ENCODE assay signal across 16 cellular contexts in the genomic region with DNA sequence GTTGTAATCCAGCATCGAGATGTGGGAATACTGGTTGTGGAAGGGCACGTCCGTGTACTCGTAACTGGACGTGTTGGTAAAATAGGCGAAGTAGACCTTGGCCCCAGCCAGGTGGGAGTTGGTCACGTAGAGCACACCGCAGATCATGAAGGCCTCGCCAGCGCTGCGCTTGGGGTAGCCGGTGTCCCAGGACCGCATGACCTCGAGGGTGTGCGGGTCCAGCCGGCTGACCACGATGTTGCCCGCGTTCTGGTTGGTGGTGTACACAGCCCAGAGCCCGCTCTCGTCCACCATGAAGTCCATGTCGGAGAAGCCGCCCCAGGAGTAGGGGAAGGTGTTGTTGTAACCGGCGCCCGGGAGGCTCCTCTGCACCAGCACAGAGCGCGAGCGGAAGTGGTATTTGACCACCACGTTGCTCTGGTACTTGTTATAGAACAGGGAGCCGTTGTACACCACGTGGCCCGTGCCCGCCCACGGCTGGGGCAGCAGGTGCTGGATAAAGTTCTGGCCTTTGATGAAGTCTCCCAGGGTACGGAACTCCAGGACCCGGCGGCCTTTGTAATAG. TPM values are rescaled to one million over a fixed set of nuclear protein-coding genes. Genes with fewer than 3 reads are reported as not detected.
DNase-seq lines count a peak whose midpoint lies in the region; ATAC-seq, FAIRE-seq and TF ChIP-seq lines count a peak whose summit lies in the region.
"Had no signal": no experiment of that assay in that cellular context is flagged by ENCODE, and none has a peak within 500 bp of the region (broad histone marks: within the 10 kb centered on the region; RNA-seq: fewer than 3 reads in every experiment).

No MANE protein-coding gene starts in this region.

- in situ Hi-C loops in K562 (cut with MboI): no loop called here

- H3K36me3 ChIP-seq in K562 (ENCODE audit: control insufficient read depth, insufficient read depth, low read length): no peaks in the 10 kb centered on the region; the same call in 2 of the 3 replicates
- no peaks in the 10 kb centered on the region for H3K36me3 ChIP-seq in prostate gland

- TF ChIP-seq POLR2A in K562 (conservative IDR thresholded peaks at IDR 0.05) (no peak), prostate gland (IDR thresholded peaks at IDR 0.05) (no peak)

- peaks cover 76% of the 10 kb centered on the region for H3K4me1 Mint-ChIP-seq in CD4-positive, alpha-beta T cell (ENCODE audit: low read depth)
- H3K4me1 Mint-ChIP-seq in nephron progenitor cell: peaks cover 57% of the 10 kb centered on the region

- peaks cover 65% of the 10 kb centered on the region for H3K36me3 Mint-ChIP-seq in CD4-positive, alpha-beta T cell (ENCODE audit: low read depth)
- peaks cover 35% of the 10 kb centered on the region for H3K36me3 Mint-ChIP-seq in nephron progenitor cell (ENCODE audit: low read depth)

- no peak for TF ChIP-seq EP300 in K562 (IDR thresholded peaks at IDR 0.05; ENCODE audit: low read length)

- CTCF ChIA-PET in CD4-positive, alpha-beta T cell (lab: Charles Lee): no interaction called here
- CTCF ChIA-PET in K562 (lab: Yijun Ruan, JAX; ENCODE audit: low intra/inter-chr PET ratio): no interaction called here

- FAIRE-seq in HTR-8/SVneo (lab: Jason Lieb, UNC) (peak; percentile 36), K562 (lab: Jason Lieb, UNC) (no peak)

- H3K4me2 ChIP-seq in K562 (ENCODE audit: insufficient read depth, low read length): no peak overlapping the region
- H3K4me2 ChIP-seq: SK-N-SH had no signal

- no peaks in the 10 kb centered on the region for H3K27me3 ChIP-seq in CD4-positive, alpha-beta T cell (ENCODE audit: control insufficient read depth, insufficient read depth, low read length)
- H3K27me3 ChIP-seq in K562 (ENCODE audit: control insufficient read depth in 2 of 2, insufficient read depth in 2 of 2, low read length in 2 of 2): no peaks in the 10 kb centered on the region
- H3K27me3 ChIP-seq in prostate gland (replicated peaks; ENCODE audit: insufficient read depth): no peaks in the 10 kb centered on the region
- H3K27me3 ChIP-seq: Peyer's patch had no signal

- intact Hi-C loops in CD4-positive, alpha-beta T cell (cut with DNase I, micrococcal nuclease): loop anchor here in 1 of 2 experiments (5.0 to 10.0 kb wide), 2 partner anchors 148 to 370 kb away; no protein-coding TSS in a partner anchor
- intact Hi-C loops in K562 (cut with micrococcal nuclease): no loop called here
- intact Hi-C loops in prostate gland (cut with DNase I): no loop called here

- no peak for TF ChIP-seq CTCF in CD4-positive, alpha-beta T cell (IDR thresholded peaks at IDR 0.05)
- TF ChIP-seq CTCF in K562 (IDR thresholded peaks at IDR 0.05 in 2 of 3, conservative IDR thresholded peaks at IDR 0.05 in 1 of 3; ENCODE audit: insufficient read depth in 2 of 3, low read depth in 1 of 3, low read length in 3 of 3): no peak
- TF ChIP-seq CTCF in nephron progenitor cell (IDR thresholded peaks at IDR 0.05): no peak
- TF ChIP-seq CTCF in prostate gland (IDR thresholded peaks at IDR 0.05): no peak

- H3K9me3 ChIP-seq in CD4-positive, alpha-beta T cell (ENCODE audit: control insufficient read depth, low read length): no peaks in the 10 kb centered on the region
- H3K9me3 ChIP-seq in K562 (replicated peaks; ENCODE audit: control insufficient read depth, insufficient read depth, low read depth, low read length) (no peaks in the 10 kb centered on the region), prostate gland (no peaks in the 10 kb centered on the region)
- H3K9me3 ChIP-seq: Caco-2, Peyer's patch, SK-N-SH had no signal

- H3K4me1 ChIP-seq in K562 (replicated peaks in 1 of 2; ENCODE audit: control insufficient read depth in 2 of 2, insufficient read depth in 2 of 2, low read length in 2 of 2) (peaks cover 12 to 27% of the 10 kb centered on the region in 2 experiments; a peak in 4 of 5 replicates), prostate gland (replicated peaks) (no peaks in the 10 kb centered on the region)
- H3K4me1 ChIP-seq: Caco-2, Peyer's patch had no signal

- H3K4me3 ChIP-seq in K562 (no peak overlapping the region), prostate gland (no peak overlapping the region)
- H3K4me3 ChIP-seq: Peyer's patch had no signal

- POLR2A ChIA-PET in CD4-positive, alpha-beta T cell (lab: Charles Lee): no interaction called here
- POLR2A ChIA-PET in K562 (lab: Yijun Ruan, JAX): no interaction called here

- no peaks in the 10 kb centered on the region for H3K9me1 ChIP-seq in K562 (ENCODE audit: control insufficient read depth, insufficient read depth, low read length)

- no peaks in the 10 kb centered on the region for H3K79me2 ChIP-seq in K562 (ENCODE audit: control insufficient read depth, insufficient read depth, low read length)

- no peak overlapping the region for H3K27ac ChIP-seq in CD4-positive, alpha-beta T cell (ENCODE audit: low read depth, low read length)
- H3K27ac ChIP-seq in K562 (ENCODE audit: extremely low read depth, low read depth, low read length) (no peak overlapping the region), prostate gland (no peak overlapping the region)
- H3K27ac ChIP-seq: Peyer's patch had no signal

- no peak overlapping the region for H2AFZ ChIP-seq in K562 (ENCODE audit: low read depth, low read length)

- TF ChIP-seq RAD21 in K562 (CRISPR knock-in tag; conservative IDR thresholded peaks at IDR 0.05 in 1 of 2, IDR thresholded peaks at IDR 0.05 in 1 of 2): no peak

- peaks cover 4% of the 10 kb centered on the region; the same call in 1 of the 2 replicates for H4K20me1 ChIP-seq in K562 (replicated peaks; ENCODE audit: control insufficient read depth, insufficient read depth, low read length)

- no peak for DNase-seq in CD4-positive, alpha-beta T cell
- DNase-seq in HTR-8/SVneo (ENCODE audit: insufficient read length, low spot score) (no peak), K562 (ENCODE audit: extremely low read depth in 1 of 4, low spot score in 3 of 4) (no peak), nephron progenitor cell (no peak), AG20443 (ENCODE audit: low spot score) (no peak), prostate gland (ENCODE audit: low spot score) (no peak)
- DNase-seq: Caco-2, GDM1, HCEC 1CT, NCI-H1105, NCI-H2081 treated with DMSO at 0.1 percent for 48 hours, NCI-H446 treated with DMSO at 0.1 percent for 48 hours, Peyer's patch, SK-N-SH had no signal

- H3K27ac Mint-ChIP-seq in CD4-positive, alpha-beta T cell: peak overlapping the region; percentile 76
- no peak overlapping the region for H3K27ac Mint-ChIP-seq in nephron progenitor cell
- H3K27ac Mint-ChIP-seq: B cell had no signal

- no TSS peak for BruUV-seq in K562 (replicated peaks; lab: Mats Ljungman, UMichigan)

- H3K9me3 Mint-ChIP-seq in CD4-positive, alpha-beta T cell: no peaks in the 10 kb centered on the region
- H3K9me3 Mint-ChIP-seq in nephron progenitor cell: no peaks in the 10 kb centered on the region

- ATAC-seq in CD4-positive, alpha-beta T cell (ENCODE audit: poor library complexity): no peak
- ATAC-seq in K562: no peak
- no peak for ATAC-seq in activated CD4-positive, CD25-positive, alpha-beta regulatory T cell treated with anti-CD3 and anti-CD28 coated beads, Interleukin-2, amount 50 U/mL, for 24 hours

- 79% methylated on average over 20 of the region's 38 CpGs for WGBS in K562 (ENCODE audit: insufficient coverage, low coverage, missing lambda C conversion rate)
- 96% methylated on average over 38 of the region's 38 CpGs for WGBS in prostate gland

- H3K4me3 Mint-ChIP-seq in CD4-positive, alpha-beta T cell: no peak overlapping the region
- peak overlapping the region; percentile 32 for H3K4me3 Mint-ChIP-seq in nephron progenitor cell
- H3K4me3 Mint-ChIP-seq: B cell had no signal

- H3K27me3 Mint-ChIP-seq in CD4-positive, alpha-beta T cell: no peaks in the 10 kb centered on the region
- peaks cover 12% of the 10 kb centered on the region for H3K27me3 Mint-ChIP-seq in nephron progenitor cell (ENCODE audit: low read depth, poor library complexity)
- H3K27me3 Mint-ChIP-seq: B cell had no signal

- no peak overlapping the region; a peak in 1 of 4 replicates for H3K9ac ChIP-seq in K562 (ENCODE audit: insufficient read depth in 1 of 2, low read depth in 2 of 2, low read length in 2 of 2)
- H3K9ac ChIP-seq: SK-N-SH had no signal

RNA-seq across cellular contexts. Expression of a gene that starts 19.2 kb away (rescaled TPM):
- total RNA-seq in CD4-positive, alpha-beta T cell: 10 to 100 TPM; 33.2 to 35.3 TPM
- total RNA-seq in K562 (2011; cell fraction: chromatin; rRNA removed; ENCODE audit: low replicate concordance): 28.9 and 74.2 TPM in 2 replicates
- 53.7 and 55.2 TPM in 2 replicates for total RNA-seq in K562 (2011; cell fraction: nucleolus; rRNA removed)
- total RNA-seq in K562 (2011; cell fraction: nucleoplasm; rRNA removed): 39.3 and 42.7 TPM in 2 replicates
- 178 and 240 TPM in 2 replicates for total RNA-seq in K562 (2014; rRNA removed)
- 16.7 and 24.2 TPM in 2 replicates for total RNA-seq in K562 (2014; rRNA removed; fragmentation: Illumina TruSeq; extraction: Trizol)
- total RNA-seq in K562 (2015; rRNA removed; fragmentation: Illumina TruSeq; extraction: Trizol): 55.8 and 60.9 TPM in 2 replicates
- total RNA-seq in K562 (2021): 97.6 and 104 TPM in 2 replicates
- polyA plus RNA-seq in K562 (2011; rRNA removed): 42.5 and 48.1 TPM in 2 replicates
- 72.1 and 158 TPM in 2 replicates for polyA plus RNA-seq in K562 (2011; cell fraction: cytosol; rRNA removed)
- polyA plus RNA-seq in K562 (2011; cell fraction: nucleus; rRNA removed): 44.6 and 79.3 TPM in 2 replicates
- 74.0 and 77.2 TPM in 2 replicates for polyA plus RNA-seq in K562 (2012)
- 19.6 and 58.2 TPM in 2 replicates for polyA plus RNA-seq in K562 (2014; fragmentation: Illumina TruSeq; extraction: Trizol)
- polyA plus RNA-seq in K562 (2014; fragmentation: Nextera tagmentation; extraction: Ambion mirVana): 1 to 10 TPM; 1.6 to 4.1 TPM
- polyA plus RNA-seq in K562 (2014; rRNA removed): 131 and 180 TPM in 2 replicates
- polyA minus RNA-seq in K562 (2011; rRNA and poly(A)+ RNA removed): 6.7 and 10.2 TPM in 2 replicates
- polyA minus RNA-seq in K562 (2011; cell fraction: cytosol; rRNA and poly(A)+ RNA removed): 21.9 and 23.9 TPM in 2 replicates
- 14.3 and 14.9 TPM in 2 replicates for polyA minus RNA-seq in K562 (2011; cell fraction: nucleus; rRNA and poly(A)+ RNA removed)
- 100 to 1,000 TPM; 167 to 202 TPM for total RNA-seq in prostate gland

RNA-seq across cellular contexts. Expression of a gene that starts 26.6 kb away (rescaled TPM):
- total RNA-seq in CD4-positive, alpha-beta T cell: 100 to 1,000 TPM; 163 to 165 TPM
- 39.7 and 67.9 TPM in 2 replicates for total RNA-seq in K562 (2011; cell fraction: chromatin; rRNA removed; ENCODE audit: low replicate concordance)
- total RNA-seq in K562 (2011; cell fraction: nucleolus; rRNA removed): 97.9 and 112 TPM in 2 replicates
- total RNA-seq in K562 (2011; cell fraction: nucleoplasm; rRNA removed): 87.5 and 111 TPM in 2 replicates
- total RNA-seq in K562 (2014; rRNA removed) (424 and 564 TPM in 2 replicates), K562 (2014; rRNA removed; fragmentation: Illumina TruSeq; extraction: Trizol) (465 and 492 TPM in 2 replicates), K562 (2015; rRNA removed; fragmentation: Illumina TruSeq; extraction: Trizol) (383 and 410 TPM in 2 replicates), K562 (2021) (489 and 520 TPM in 2 replicates), prostate gland (100 to 1,000 TPM; 543 to 675 TPM)
- polyA plus RNA-seq in K562 (2011; rRNA removed) (833 and 989 TPM in 2 replicates), K562 (2014; fragmentation: Illumina TruSeq; extraction: Trizol) (602 and 613 TPM in 2 replicates), K562 (2014; fragmentation: Nextera tagmentation; extraction: Ambion mirVana) (1,000 to 10,000 TPM in 1 of 2 experiments, 100 to 1,000 TPM in 1; 995 to 1,140 TPM), K562 (2014; rRNA removed) (1,210 and 1,266 TPM in 2 replicates)
- 727 and 1,456 TPM in 2 replicates for polyA plus RNA-seq in K562 (2011; cell fraction: cytosol; rRNA removed)
- 352 and 598 TPM in 2 replicates for polyA plus RNA-seq in K562 (2011; cell fraction: nucleus; rRNA removed)
- polyA plus RNA-seq in K562 (2012): 383 and 1,143 TPM in 2 replicates
- 303 and 304 TPM in 2 replicates for polyA minus RNA-seq in K562 (2011; rRNA and poly(A)+ RNA removed)
- 86.1 and 91.4 TPM in 2 replicates for polyA minus RNA-seq in K562 (2011; cell fraction: cytosol; rRNA and poly(A)+ RNA removed)
- polyA minus RNA-seq in K562 (2011; cell fraction: nucleus; rRNA and poly(A)+ RNA removed): 33.3 and 49.1 TPM in 2 replicates

RNA-seq across cellular contexts. Expression of a gene that starts 35.5 kb away (rescaled TPM):
- total RNA-seq in CD4-positive, alpha-beta T cell: 10 to 100 TPM; 33.4 to 38.4 TPM
- total RNA-seq in K562 (2011; cell fraction: chromatin; rRNA removed; ENCODE audit: low replicate concordance): 51.6 and 99.0 TPM in 2 replicates
- 82.6 and 111 TPM in 2 replicates for total RNA-seq in K562 (2011; cell fraction: nucleolus; rRNA removed)
- 71.9 and 76.0 TPM in 2 replicates for total RNA-seq in K562 (2011; cell fraction: nucleoplasm; rRNA removed)
- total RNA-seq in K562 (2014; rRNA removed): 28.4 and 36.6 TPM in 2 replicates
- total RNA-seq in K562 (2014; rRNA removed; fragmentation: Illumina TruSeq; extraction: Trizol): 11.8 and 12.8 TPM in 2 replicates
- total RNA-seq in K562 (2015; rRNA removed; fragmentation: Illumina TruSeq; extraction: Trizol): 20.0 and 20.1 TPM in 2 replicates
- total RNA-seq in K562 (2021): 37.1 and 37.7 TPM in 2 replicates
- 27.1 and 34.2 TPM in 2 replicates for polyA plus RNA-seq in K562 (2011; rRNA removed)
- 35.0 and 92.1 TPM in 2 replicates for polyA plus RNA-seq in K562 (2011; cell fraction: cytosol; rRNA removed)
- 50.1 and 90.2 TPM in 2 replicates for polyA plus RNA-seq in K562 (2011; cell fraction: nucleus; rRNA removed)
- 28.2 and 35.5 TPM in 2 replicates for polyA plus RNA-seq in K562 (2012)
- polyA plus RNA-seq in K562 (2014; fragmentation: Illumina TruSeq; extraction: Trizol): 26.5 and 37.4 TPM in 2 replicates
- 1 to 10 TPM; 2.7 to 3.9 TPM for polyA plus RNA-seq in K562 (2014; fragmentation: Nextera tagmentation; extraction: Ambion mirVana)
- polyA plus RNA-seq in K562 (2014; rRNA removed): 39.8 and 40.5 TPM in 2 replicates
- 9.5 and 11.8 TPM in 2 replicates for polyA minus RNA-seq in K562 (2011; rRNA and poly(A)+ RNA removed)
- polyA minus RNA-seq in K562 (2011; cell fraction: cytosol; rRNA and poly(A)+ RNA removed): 18.6 and 19.3 TPM in 2 replicates
- 32.0 and 33.4 TPM in 2 replicates for polyA minus RNA-seq in K562 (2011; cell fraction: nucleus; rRNA and poly(A)+ RNA removed)
- total RNA-seq in prostate gland: 10 to 100 TPM; 17.6 to 50.6 TPM
